ENCODE assay signal across 1 cellular context in genomic region chr6:84258866-84259265, GRCh38.
TF ChIP-seq lines count a peak whose summit lies in the region.

No MANE protein-coding gene starts in this region.

TF ChIP-seq in GM23338, 12 proteins besides CTCF, POLR2A, EP300 and RAD21 (continued from another document):
- TF ChIP-seq ZNF462 (CRISPR knock-in tag; IDR thresholded peaks at IDR 0.05) (no peak), ETS1 (IDR thresholded peaks at IDR 0.05) (no peak), ZNF331 (CRISPR knock-in tag; IDR thresholded peaks at IDR 0.05; ENCODE audit: low read depth) (no peak)
